ENCODE assay signal across 39 cellular contexts in the genomic region with DNA sequence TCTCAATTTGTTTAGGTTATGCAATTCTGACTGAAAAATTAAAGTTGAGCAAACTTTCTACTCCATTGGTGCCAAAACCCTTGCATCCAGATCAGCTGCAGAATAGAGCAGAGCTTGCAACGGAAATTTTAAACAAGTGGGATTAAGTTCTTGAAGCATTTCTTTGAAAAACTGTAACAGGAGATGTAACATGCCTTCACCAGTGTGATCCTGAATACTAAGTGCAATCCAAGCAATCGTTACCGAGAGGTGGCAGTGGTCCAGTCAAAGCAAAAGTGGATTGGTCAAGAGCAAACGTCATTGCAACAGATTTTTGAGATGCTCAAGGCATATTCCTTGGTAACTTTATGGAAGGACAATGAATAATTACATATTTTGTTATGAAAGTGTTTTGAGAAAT.
"Had no signal": no experiment of that assay in that cellular context is flagged by ENCODE, and none has a peak within 500 bp of the region (broad histone marks: within the 10 kb centered on the region; RNA-seq: fewer than 3 reads in every experiment).

No MANE protein-coding gene starts in this region.

- H3K27me3 ChIP-seq: ascending aorta, cardiac muscle cell, MG63, Peyer's patch, SJSA1 had no signal

- H3K27ac ChIP-seq: ascending aorta, cardiac muscle cell, KMS-11, Peyer's patch, SJSA1, WERI-Rb-1 had no signal

- H3K4me2 ChIP-seq: KMS-11 had no signal

- H3K36me3 ChIP-seq: ascending aorta, cardiac muscle cell, MG63, Peyer's patch, SJSA1, WERI-Rb-1 had no signal

- H3K4me3 Mint-ChIP-seq: activated CD4-positive, alpha-beta memory T cell treated with anti-CD3 and anti-CD28 coated beads, Interleukin-2, amount 10 ng/mL, durations not matched to agents 7 days and 5 days; activated CD8-positive, alpha-beta memory T cell treated with anti-CD3 and anti-CD28 coated beads, Interleukin-2, amount 10 ng/mL, durations not matched to agents 7 days and 5 days; activated naive CD8-positive, alpha-beta T cell treated with anti-CD3 and anti-CD28 coated beads for 36 hours; activated T-cell treated with anti-CD3 and anti-CD28 coated beads, Interleukin-2, amount 50 U/mL, for 72 hours; activated T-helper 17 cell treated with anti-CD3 and anti-CD28 coated beads, Interleukin-2, amount 50 U/mL, for 72 hours; T-cell had no signal

- H3K4me1 ChIP-seq: ascending aorta, Peyer's patch, SJSA1 had no signal

- H3K36me3 Mint-ChIP-seq: activated CD8-positive, alpha-beta memory T cell treated with anti-CD3 and anti-CD28 coated beads, Interleukin-2, amount 10 ng/mL, durations not matched to agents 7 days and 5 days; activated naive CD8-positive, alpha-beta T cell treated with anti-CD3 and anti-CD28 coated beads for 36 hours; T-cell had no signal

- H3K4me3 ChIP-seq: ascending aorta, cardiac muscle cell, MG63, Peyer's patch, SJSA1 had no signal

- H3K4me1 Mint-ChIP-seq: activated CD4-positive, alpha-beta memory T cell treated with anti-CD3 and anti-CD28 coated beads, Interleukin-2, amount 10 ng/mL, durations not matched to agents 7 days and 5 days; activated CD8-positive, alpha-beta memory T cell treated with anti-CD3 and anti-CD28 coated beads, Interleukin-2, amount 10 ng/mL, durations not matched to agents 7 days and 5 days; activated naive CD8-positive, alpha-beta T cell treated with anti-CD3 and anti-CD28 coated beads for 36 hours; activated T-helper 17 cell treated with anti-CD3 and anti-CD28 coated beads, Interleukin-2, amount 50 U/mL, for 72 hours; T-cell had no signal

- DNase-seq: activated CD4-positive, alpha-beta memory T cell treated with anti-CD3 and anti-CD28 coated beads, Interleukin-2, amount 10 ng/mL, durations not matched to agents 7 days and 5 days; activated CD4-positive, alpha-beta T cell treated with anti-CD3 and anti-CD28 coated beads for 1 hour; activated CD4-positive, alpha-beta T cell treated with anti-CD3 and anti-CD28 coated beads for 48 hours; activated CD4-positive, CD25-positive, alpha-beta regulatory T cell; activated CD8-positive, alpha-beta memory T cell treated with anti-CD3 and anti-CD28 coated beads for 24 hours; activated CD8-positive, alpha-beta memory T cell treated with anti-CD3 and anti-CD28 coated beads, Interleukin-2, amount 10 ng/mL, durations not matched to agents 7 days and 5 days; activated CD8-positive, alpha-beta memory T cell treated with anti-CD3 and anti-CD28 coated beads, Interleukin-2, amount 50 U/mL, for 48 hours; activated effector memory CD4-positive, alpha-beta T cell treated with anti-CD3 and anti-CD28 coated beads, Interleukin-2, amount 50 U/mL, for 16 hours; activated naive CD4-positive, alpha-beta T cell; activated naive CD4-positive, alpha-beta T cell treated with anti-CD3 and anti-CD28 coated beads, Interleukin-2, amount 50 U/mL, for 16 hours; activated naive CD8-positive, alpha-beta T cell treated with anti-CD3 and anti-CD28 coated beads for 36 hours; activated T-cell treated with anti-CD3 and anti-CD28 coated beads, Interleukin-2, amount 50 U/mL, for 72 hours; amygdala; MG63; NCI-H1048; NCI-H1105 treated with DMSO at 0.1 percent for 48 hours; NCI-H1436; NCI-H1694; NCI-H1930; NCI-H2081 treated with DMSO at 0.1 percent for 48 hours; NCI-H2171; NCI-H510A; NCI-H526; NCI-H748 treated with DMSO at 0.1 percent for 48 hours; NK-92 treated with Interleukin-12 subunit alpha and Interleukin-12 subunit beta, amount 100 ng/mL, for 24 hours; PC-3; Peyer's patch; RPMI8226; SHP77 treated with DMSO at 0.1 percent for 48 hours; T-cell; T-helper 2 cell; T-helper 9 cell; WERI-Rb-1 had no signal

- H3K9me3 Mint-ChIP-seq: activated naive CD8-positive, alpha-beta T cell treated with anti-CD3 and anti-CD28 coated beads for 36 hours had no signal

- H3K9me3 ChIP-seq: ascending aorta, MG63, Peyer's patch, SJSA1 had no signal

- H3K27ac Mint-ChIP-seq: activated CD4-positive, alpha-beta memory T cell treated with anti-CD3 and anti-CD28 coated beads, Interleukin-2, amount 10 ng/mL, durations not matched to agents 7 days and 5 days; activated CD8-positive, alpha-beta memory T cell treated with anti-CD3 and anti-CD28 coated beads, Interleukin-2, amount 10 ng/mL, durations not matched to agents 7 days and 5 days; activated naive CD8-positive, alpha-beta T cell treated with anti-CD3 and anti-CD28 coated beads for 36 hours; activated T-cell treated with anti-CD3 and anti-CD28 coated beads, Interleukin-2, amount 50 U/mL, for 72 hours; activated T-helper 17 cell treated with anti-CD3 and anti-CD28 coated beads, Interleukin-2, amount 50 U/mL, for 72 hours; T-cell had no signal

- H3K27me3 Mint-ChIP-seq: activated CD4-positive, alpha-beta memory T cell treated with anti-CD3 and anti-CD28 coated beads, Interleukin-2, amount 10 ng/mL, durations not matched to agents 7 days and 5 days; activated CD8-positive, alpha-beta memory T cell treated with anti-CD3 and anti-CD28 coated beads, Interleukin-2, amount 10 ng/mL, durations not matched to agents 7 days and 5 days; activated naive CD8-positive, alpha-beta T cell treated with anti-CD3 and anti-CD28 coated beads for 36 hours; activated T-helper 17 cell treated with anti-CD3 and anti-CD28 coated beads, Interleukin-2, amount 50 U/mL, for 72 hours; T-cell had no signal

- ATAC-seq: activated CD8-positive, alpha-beta memory T cell treated with anti-CD3 and anti-CD28 coated beads, Interleukin-2, amount 10 ng/mL, durations not matched to agents 7 days and 5 days; activated T-cell treated with anti-CD3 and anti-CD28 coated beads, Interleukin-2, amount 50 U/mL, for 72 hours; activated T-helper 17 cell treated with anti-CD3 and anti-CD28 coated beads, Interleukin-2, amount 50 U/mL, for 72 hours; PC-3; SK-N-SH treated with all-trans-retinoic acid at 6 μM for 48 hours; T-cell had no signal
